12 cellular contexts compared by ENCODE assay signal in genomic region chr15:95365615-95366107, GRCh38.
A peak's percentile ranks its signal among the peaks of the same experiment; 100 is the strongest.
DNase-seq lines count a peak whose midpoint lies in the region; ATAC-seq and TF ChIP-seq lines count a peak whose summit lies in the region.
"Had no signal": no experiment of that assay in that cellular context is flagged by ENCODE, and none has a peak within 500 bp of the region (broad histone marks: within the 10 kb centered on the region; RNA-seq: fewer than 3 reads in every experiment).

No MANE protein-coding gene starts in this region.

- no peak for TF ChIP-seq CTCF in PC-9 (conservative IDR thresholded peaks at IDR 0.05)

- no peak overlapping the region for H3K23ac ChIP-seq in mesendoderm (ENCODE audit: low read length)

- no peak overlapping the region for H3K27ac ChIP-seq in mesendoderm (ENCODE audit: low read depth, low read length)
- H3K27ac ChIP-seq in PC-9: no peak overlapping the region

- POLR2A ChIA-PET in PC-9 (lab: Charles Lee; ENCODE audit: unreplicated experiment): no interaction called here

- no peaks in the 10 kb centered on the region for H3F3A ChIP-seq in PC-9 (ENCODE audit: insufficient read depth, low read depth)

- H3K9ac ChIP-seq in mesendoderm (ENCODE audit: low read length): no peak overlapping the region

- H4K20me1 ChIP-seq in PC-9 (ENCODE audit: insufficient read depth): no peaks in the 10 kb centered on the region

- BruUV-seq in PC-9 (replicated peaks; lab: Mats Ljungman, UMichigan): no TSS peak

- CTCF ChIA-PET in PC-9 (lab: Charles Lee): no interaction called here

- no peak overlapping the region for H2AK5ac ChIP-seq in mesendoderm (ENCODE audit: low read length)

- no peaks in the 10 kb centered on the region for H3K9me2 ChIP-seq in PC-9 (ENCODE audit: insufficient read depth)

- no peaks in the 10 kb centered on the region for H3K9me3 ChIP-seq in PC-9 (ENCODE audit: insufficient read depth, low read depth)

- H3K18ac ChIP-seq in mesendoderm (ENCODE audit: low read length): no peak overlapping the region

- H3K4me1 ChIP-seq in mesendoderm (ENCODE audit: control insufficient read depth, low read depth, low read length) (peaks cover 2% of the 10 kb centered on the region), PC-9 (replicated peaks; ENCODE audit: insufficient read depth) (no peaks in the 10 kb centered on the region)

- no peaks in the 10 kb centered on the region for H3K27me3 ChIP-seq in mesendoderm (ENCODE audit: insufficient read depth, low read length, poor library complexity)
- no peaks in the 10 kb centered on the region for H3K27me3 ChIP-seq in PC-9 (ENCODE audit: insufficient read depth, low read depth)

- H3K4me3 ChIP-seq in mesendoderm (ENCODE audit: low read length) (no peak overlapping the region), PC-9 (no peak overlapping the region)

- no peaks in the 10 kb centered on the region for H3K36me3 ChIP-seq in mesendoderm (ENCODE audit: control insufficient read depth, insufficient read depth, low read length)
- H3K36me3 ChIP-seq in PC-9 (ENCODE audit: low read depth): no peaks in the 10 kb centered on the region

- no peaks in the 10 kb centered on the region for H3K79me1 ChIP-seq in mesendoderm (ENCODE audit: low read length)

- peak; percentile 22 for ATAC-seq in esophagus mucosa
- no peak for ATAC-seq in GM21576 (IDR thresholded peaks at IDR 0.05; ENCODE audit: unreplicated experiment)
- ATAC-seq: activated CD8-positive, alpha-beta memory T cell treated with anti-CD3 and anti-CD28 coated beads, Interleukin-2, amount 10 ng/mL, durations not matched to agents 7 days and 5 days; activated naive CD8-positive, alpha-beta T cell treated with anti-CD3 and anti-CD28 coated beads, Interleukin-2, amount 50 U/mL, for 24 hours; effector memory CD8-positive, alpha-beta T cell had no signal

- WGBS in mesendoderm (ENCODE audit: extremely low coverage, insufficient coverage, low lambda C conversion rate): no CpG with 5 or more reads among the region's 11 CpGs

- H2AFZ ChIP-seq in PC-9: no peak overlapping the region

- H2BK120ac ChIP-seq in mesendoderm (ENCODE audit: low read depth, low read length): no peak overlapping the region

- H4K8ac ChIP-seq in mesendoderm (ENCODE audit: low read depth, low read length): no peak overlapping the region

- H3K4ac ChIP-seq in mesendoderm (ENCODE audit: low read depth, low read length): no peak overlapping the region

- DNase-seq in GF-D8 (lab: John Stamatoyannopoulos, UW) (peak; percentile 66), SIG-M5 treated with dmso at 0.1 percent for 504 hours (lab: John Stamatoyannopoulos, UW; ENCODE audit: unreplicated experiment) (peak; percentile 34), mesendoderm (peak; percentile 32), PC-9 (no peak), AG08395 (ENCODE audit: low spot score) (no peak), pons (ENCODE audit: low spot score) (no peak)
- DNase-seq: ACHN; activated CD8-positive, alpha-beta memory T cell treated with anti-CD3 and anti-CD28 coated beads, Interleukin-2, amount 10 ng/mL, durations not matched to agents 7 days and 5 days; activated naive CD8-positive, alpha-beta T cell treated with anti-CD3 and anti-CD28 coated beads, Interleukin-2, amount 50 U/mL, for 24 hours; effector memory CD8-positive, alpha-beta T cell had no signal

- H2BK5ac ChIP-seq in mesendoderm (ENCODE audit: low read length): no peak overlapping the region

- intact Hi-C loops in PC-9 (cut with micrococcal nuclease; ENCODE audit: unreplicated experiment): no loop called here

- H4K5ac ChIP-seq in mesendoderm (ENCODE audit: low read length): no peak overlapping the region

- H3K4me2 ChIP-seq in mesendoderm (ENCODE audit: low read length) (no peak overlapping the region), PC-9 (no peak overlapping the region)

- no peak overlapping the region for H3K56ac ChIP-seq in mesendoderm (ENCODE audit: low read length)

- H2BK15ac ChIP-seq in mesendoderm (replicated peaks; ENCODE audit: low read depth): no peak overlapping the region

- H3K79me2 ChIP-seq in mesendoderm (ENCODE audit: control insufficient read depth, insufficient read depth, low read length) (no peaks in the 10 kb centered on the region), PC-9 (ENCODE audit: low read depth) (no peaks in the 10 kb centered on the region)

Comparison
In these comparisons a context has a peak if more than half of its experiments do, and no peak if none do; other contexts are left out.
1. DNase-seq: peak in GF-D8 (single experiment), SIG-M5 treated with dmso at 0.1 percent for 504 hours (single experiment) and mesendoderm (single experiment); none in PC-9 (0 of 2), AG08395 (single experiment) and pons (single experiment).